Comparison of ENCODE assay signal across 17 cellular contexts in the genomic region with DNA sequence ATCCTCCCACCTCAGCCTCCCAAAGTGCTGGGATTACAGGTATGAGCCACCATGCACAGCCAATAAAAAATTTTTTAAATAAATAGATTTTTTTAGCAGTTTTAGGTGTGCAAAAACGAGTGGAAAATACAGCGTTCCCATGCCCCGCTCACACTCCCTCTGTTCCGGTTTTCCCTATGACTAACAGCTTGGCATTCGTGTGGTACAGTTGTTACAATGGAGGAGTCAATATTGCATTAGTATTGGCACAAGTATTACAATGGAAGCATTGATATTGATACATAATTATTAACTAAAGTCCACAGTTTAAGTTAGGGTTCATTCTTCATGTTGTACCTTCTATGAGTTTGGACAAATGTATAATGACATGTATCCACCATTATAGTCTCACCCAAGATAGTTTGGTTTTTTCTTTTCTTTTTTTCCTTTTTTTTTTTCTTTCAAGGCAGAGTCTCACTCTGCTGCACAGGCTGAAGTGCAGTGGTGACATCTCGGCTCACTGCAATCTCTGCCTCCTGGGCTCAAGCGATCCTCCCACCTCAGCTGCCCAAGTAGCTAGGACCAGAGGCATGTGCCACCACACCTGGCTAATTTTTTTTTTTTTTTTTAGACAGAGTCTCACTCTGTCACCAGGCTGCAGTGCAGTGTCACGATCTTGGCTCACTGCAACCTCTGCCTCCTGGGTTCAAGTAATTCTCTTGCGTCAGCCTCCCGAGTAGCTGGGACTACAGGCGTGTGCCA.
"Had no signal": no experiment of that assay in that cellular context is flagged by ENCODE, and none has a peak within 500 bp of the region (broad histone marks: within the 10 kb centered on the region; RNA-seq: fewer than 3 reads in every experiment).

No MANE protein-coding gene starts in this region.

- H3K36me3 ChIP-seq: thyroid gland, uterus had no signal

- H3K27me3 ChIP-seq: hepatocyte, thyroid gland, uterus had no signal

- H3K27ac ChIP-seq: hepatocyte, thyroid gland, uterus had no signal

- H2AFZ ChIP-seq: hepatocyte had no signal

- ATAC-seq: activated naive CD4-positive, alpha-beta T cell treated with anti-CD3 and anti-CD28 coated beads, Interleukin-2, amount 50 U/mL, for 72 hours; activated T-helper 17 cell treated with anti-CD3 and anti-CD28 coated beads, Interleukin-2, amount 50 U/mL, for 72 hours; left cardiac atrium; natural killer cell treated with Interleukin-12 subunit alpha and Interleukin-12 subunit beta and Interleukin-15 and Interleukin-18, amount 100 ng/mL, for 72 hours had no signal

- H3K4me1 ChIP-seq: thyroid gland, uterus had no signal

- H3K9me3 Mint-ChIP-seq: activated B cell treated with CpG ODN at 0.5 μM for 24 hours; activated CD4-positive, alpha-beta T cell treated with anti-CD3 and anti-CD28 coated beads, Interleukin-2, amount 10 ng/mL, durations not matched to agents 24 days and 14 days; activated naive CD4-positive, alpha-beta T cell treated with anti-CD3 and anti-CD28 coated beads, Interleukin-2, amount 50 U/mL, for 72 hours; activated T-helper 17 cell treated with anti-CD3 and anti-CD28 coated beads, Interleukin-2, amount 50 U/mL, for 72 hours; dendritic cell treated with granulocyte-macrophage colony-stimulating factor and Interleukin-4, amounts not matched to agents 40 ng/mL and 50 ng/mL, for 4 days; natural killer cell treated with Interleukin-12 subunit alpha and Interleukin-12 subunit beta and Interleukin-15 and Interleukin-18, amount 100 ng/mL, for 72 hours had no signal

- H3K4me3 ChIP-seq: hepatocyte, thyroid gland, uterus had no signal

- H3K9me3 ChIP-seq: thyroid gland, uterus had no signal

- H3K27ac Mint-ChIP-seq: activated B cell treated with CpG ODN at 0.5 μM for 24 hours; activated CD4-positive, alpha-beta T cell treated with anti-CD3 and anti-CD28 coated beads, Interleukin-2, amount 10 ng/mL, durations not matched to agents 24 days and 14 days; activated naive CD4-positive, alpha-beta T cell treated with anti-CD3 and anti-CD28 coated beads, Interleukin-2, amount 50 U/mL, for 72 hours; activated T-helper 17 cell treated with anti-CD3 and anti-CD28 coated beads, Interleukin-2, amount 50 U/mL, for 72 hours; brain; dendritic cell treated with granulocyte-macrophage colony-stimulating factor and Interleukin-4, amounts not matched to agents 40 ng/mL and 50 ng/mL, for 4 days; natural killer cell treated with Interleukin-12 subunit alpha and Interleukin-12 subunit beta and Interleukin-15 and Interleukin-18, amount 100 ng/mL, for 72 hours had no signal

- DNase-seq: activated B cell treated with CpG ODN at 0.5 μM for 24 hours; activated CD4-positive, alpha-beta T cell treated with anti-CD3 and anti-CD28 coated beads, Interleukin-2, amount 10 ng/mL, durations not matched to agents 24 days and 14 days; activated CD8-positive, alpha-beta memory T cell treated with anti-CD3 and anti-CD28 coated beads for 24 hours; amniotic stem cell; cerebellar nuclear complex; erythroblast; left cardiac atrium; stimulated activated CD4-positive, alpha-beta T cell treated with anti-CD3 and anti-CD28 coated beads, Interleukin-15, amount 100 ng/mL, for 24 hours; stimulated activated CD4-positive, alpha-beta T cell treated with anti-CD3 and anti-CD28 coated beads, Interleukin-4, amount 100 ng/mL, for 24 hours; uterus had no signal

- H3K36me3 Mint-ChIP-seq: activated naive CD4-positive, alpha-beta T cell treated with anti-CD3 and anti-CD28 coated beads, Interleukin-2, amount 50 U/mL, for 72 hours; brain; natural killer cell treated with Interleukin-12 subunit alpha and Interleukin-12 subunit beta and Interleukin-15 and Interleukin-18, amount 100 ng/mL, for 72 hours had no signal

- H3K4me3 Mint-ChIP-seq: brain; dendritic cell treated with granulocyte-macrophage colony-stimulating factor and Interleukin-4, amounts not matched to agents 40 ng/mL and 50 ng/mL, for 4 days had no signal

- H3K4me2 ChIP-seq: hepatocyte had no signal

- H3K79me2 ChIP-seq: hepatocyte had no signal
